ENCODE assay signal across 1 cellular context in the genomic region with DNA sequence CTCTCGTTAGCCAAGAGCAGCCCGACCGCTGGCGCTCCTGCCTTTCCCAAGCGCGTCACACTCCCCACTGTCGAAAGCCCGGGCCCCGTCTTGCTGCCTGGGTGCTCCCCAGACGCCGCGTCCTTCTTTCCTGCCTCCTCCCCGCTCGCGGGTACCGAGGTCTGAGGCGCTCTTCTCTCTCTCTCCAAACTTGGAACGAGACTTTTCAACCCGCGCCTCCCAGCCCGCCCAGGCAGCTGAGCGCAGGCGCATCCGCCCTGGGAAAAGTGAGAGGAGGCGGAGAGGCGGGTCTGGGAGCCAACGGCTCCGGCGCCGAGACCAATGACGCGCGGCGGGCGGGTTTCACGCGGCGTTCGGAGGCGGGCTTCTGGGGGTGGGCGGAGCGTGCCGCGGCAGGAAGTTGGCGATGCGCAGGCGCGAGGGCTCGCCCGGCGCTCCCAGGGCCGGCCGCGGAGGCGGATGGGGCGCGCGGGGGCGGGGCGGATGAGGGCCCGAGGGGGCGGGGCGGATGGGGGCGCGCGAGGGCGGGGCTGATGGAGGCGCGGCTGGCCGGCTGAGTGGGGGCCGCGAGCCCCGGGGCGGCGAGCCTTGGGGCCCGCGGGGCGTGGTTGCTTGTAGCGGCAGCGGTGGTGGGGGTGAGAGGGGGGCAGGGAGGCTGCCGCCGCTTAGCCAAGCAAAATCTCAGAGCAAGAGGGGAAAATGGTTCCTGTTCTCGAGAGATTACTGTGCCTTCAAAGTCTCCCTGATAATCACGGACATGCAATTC.
TF ChIP-seq lines count a peak whose summit lies in the region.

A gene (minus strand): TSS at position 268 of the 766 bp plus-strand sequence. CDS start 309 bp downstream, outside the sequence.

TF ChIP-seq in GM12878, 131 proteins besides CTCF, POLR2A, EP300 and RAD21 (continued from another document and continues in another):
- TF ChIP-seq, protein P1, sequence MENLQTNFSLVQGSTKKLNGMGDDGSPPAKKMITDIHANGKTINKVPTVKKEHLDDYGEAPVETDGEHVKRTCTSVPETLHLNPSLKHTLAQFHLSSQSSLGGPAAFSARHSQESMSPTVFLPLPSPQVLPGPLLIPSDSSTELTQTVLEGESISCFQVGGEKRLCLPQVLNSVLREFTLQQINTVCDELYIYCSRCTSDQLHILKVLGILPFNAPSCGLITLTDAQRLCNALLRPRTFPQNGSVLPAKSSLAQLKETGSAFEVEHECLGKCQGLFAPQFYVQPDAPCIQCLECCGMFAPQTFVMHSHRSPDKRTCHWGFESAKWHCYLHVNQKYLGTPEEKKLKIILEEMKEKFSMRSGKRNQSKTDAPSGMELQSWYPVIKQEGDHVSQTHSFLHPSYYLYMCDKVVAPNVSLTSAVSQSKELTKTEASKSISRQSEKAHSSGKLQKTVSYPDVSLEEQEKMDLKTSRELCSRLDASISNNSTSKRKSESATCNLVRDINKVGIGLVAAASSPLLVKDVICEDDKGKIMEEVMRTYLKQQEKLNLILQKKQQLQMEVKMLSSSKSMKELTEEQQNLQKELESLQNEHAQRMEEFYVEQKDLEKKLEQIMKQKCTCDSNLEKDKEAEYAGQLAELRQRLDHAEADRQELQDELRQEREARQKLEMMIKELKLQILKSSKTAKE (IDR thresholded peaks at IDR 0.05; ENCODE audit: low read depth, poor library complexity, severe bottlenecking): no peak
- no peak for TF ChIP-seq BCL11A (IDR thresholded peaks at IDR 0.05; ENCODE audit: low read depth, low read length)
- TF ChIP-seq NBN (IDR thresholded peaks at IDR 0.05): no peak
- TF ChIP-seq ZNF24 (IDR thresholded peaks at IDR 0.05): no peak
- TF ChIP-seq WRNIP1 (IDR thresholded peaks at IDR 0.05; ENCODE audit: borderline replicate concordance, low read depth, low read length): no peak
- TF ChIP-seq EED (IDR thresholded peaks at IDR 0.05; ENCODE audit: low read depth): no peak
- 0 out of 2 replicates have a peak, but pooled peaks have one; percentile 34 for TF ChIP-seq DPF2 (IDR thresholded peaks at IDR 0.05)
- TF ChIP-seq EGR1 (IDR thresholded peaks at IDR 0.05; ENCODE audit: borderline replicate concordance in 1 of 2, low read depth in 2 of 2, low read length in 2 of 2): peak in 1 of 2 experiments; percentile 94; a peak in 2 of 3 replicates
- TF ChIP-seq ZSCAN29 (IDR thresholded peaks at IDR 0.05): no peak
- TF ChIP-seq, protein P2, sequence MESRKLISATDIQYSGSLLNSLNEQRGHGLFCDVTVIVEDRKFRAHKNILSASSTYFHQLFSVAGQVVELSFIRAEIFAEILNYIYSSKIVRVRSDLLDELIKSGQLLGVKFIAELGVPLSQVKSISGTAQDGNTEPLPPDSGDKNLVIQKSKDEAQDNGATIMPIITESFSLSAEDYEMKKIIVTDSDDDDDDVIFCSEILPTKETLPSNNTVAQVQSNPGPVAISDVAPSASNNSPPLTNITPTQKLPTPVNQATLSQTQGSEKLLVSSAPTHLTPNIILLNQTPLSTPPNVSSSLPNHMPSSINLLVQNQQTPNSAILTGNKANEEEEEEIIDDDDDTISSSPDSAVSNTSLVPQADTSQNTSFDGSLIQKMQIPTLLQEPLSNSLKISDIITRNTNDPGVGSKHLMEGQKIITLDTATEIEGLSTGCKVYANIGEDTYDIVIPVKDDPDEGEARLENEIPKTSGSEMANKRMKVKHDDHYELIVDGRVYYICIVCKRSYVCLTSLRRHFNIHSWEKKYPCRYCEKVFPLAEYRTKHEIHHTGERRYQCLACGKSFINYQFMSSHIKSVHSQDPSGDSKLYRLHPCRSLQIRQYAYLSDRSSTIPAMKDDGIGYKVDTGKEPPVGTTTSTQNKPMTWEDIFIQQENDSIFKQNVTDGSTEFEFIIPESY (IDR thresholded peaks at IDR 0.05): no peak
- TF ChIP-seq SMARCA5 (IDR thresholded peaks at IDR 0.05): no peak
- TF ChIP-seq, protein P3, sequence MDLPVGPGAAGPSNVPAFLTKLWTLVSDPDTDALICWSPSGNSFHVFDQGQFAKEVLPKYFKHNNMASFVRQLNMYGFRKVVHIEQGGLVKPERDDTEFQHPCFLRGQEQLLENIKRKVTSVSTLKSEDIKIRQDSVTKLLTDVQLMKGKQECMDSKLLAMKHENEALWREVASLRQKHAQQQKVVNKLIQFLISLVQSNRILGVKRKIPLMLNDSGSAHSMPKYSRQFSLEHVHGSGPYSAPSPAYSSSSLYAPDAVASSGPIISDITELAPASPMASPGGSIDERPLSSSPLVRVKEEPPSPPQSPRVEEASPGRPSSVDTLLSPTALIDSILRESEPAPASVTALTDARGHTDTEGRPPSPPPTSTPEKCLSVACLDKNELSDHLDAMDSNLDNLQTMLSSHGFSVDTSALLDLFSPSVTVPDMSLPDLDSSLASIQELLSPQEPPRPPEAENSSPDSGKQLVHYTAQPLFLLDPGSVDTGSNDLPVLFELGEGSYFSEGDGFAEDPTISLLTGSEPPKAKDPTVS (IDR thresholded peaks at IDR 0.05; ENCODE audit: low read depth, low read length): no peak
- no peak for TF ChIP-seq RB1 (IDR thresholded peaks at IDR 0.05; ENCODE audit: borderline replicate concordance)
- TF ChIP-seq KLF5 (IDR thresholded peaks at IDR 0.05; ENCODE audit: partially characterized antibody): peak; percentile 46
- no peak for TF ChIP-seq ETV6 (conservative IDR thresholded peaks at IDR 0.05 in 1 of 2, IDR thresholded peaks at IDR 0.05 in 1 of 2; ENCODE audit: borderline replicate concordance in 1 of 2, low read depth in 1 of 2)
- TF ChIP-seq, protein P4, sequence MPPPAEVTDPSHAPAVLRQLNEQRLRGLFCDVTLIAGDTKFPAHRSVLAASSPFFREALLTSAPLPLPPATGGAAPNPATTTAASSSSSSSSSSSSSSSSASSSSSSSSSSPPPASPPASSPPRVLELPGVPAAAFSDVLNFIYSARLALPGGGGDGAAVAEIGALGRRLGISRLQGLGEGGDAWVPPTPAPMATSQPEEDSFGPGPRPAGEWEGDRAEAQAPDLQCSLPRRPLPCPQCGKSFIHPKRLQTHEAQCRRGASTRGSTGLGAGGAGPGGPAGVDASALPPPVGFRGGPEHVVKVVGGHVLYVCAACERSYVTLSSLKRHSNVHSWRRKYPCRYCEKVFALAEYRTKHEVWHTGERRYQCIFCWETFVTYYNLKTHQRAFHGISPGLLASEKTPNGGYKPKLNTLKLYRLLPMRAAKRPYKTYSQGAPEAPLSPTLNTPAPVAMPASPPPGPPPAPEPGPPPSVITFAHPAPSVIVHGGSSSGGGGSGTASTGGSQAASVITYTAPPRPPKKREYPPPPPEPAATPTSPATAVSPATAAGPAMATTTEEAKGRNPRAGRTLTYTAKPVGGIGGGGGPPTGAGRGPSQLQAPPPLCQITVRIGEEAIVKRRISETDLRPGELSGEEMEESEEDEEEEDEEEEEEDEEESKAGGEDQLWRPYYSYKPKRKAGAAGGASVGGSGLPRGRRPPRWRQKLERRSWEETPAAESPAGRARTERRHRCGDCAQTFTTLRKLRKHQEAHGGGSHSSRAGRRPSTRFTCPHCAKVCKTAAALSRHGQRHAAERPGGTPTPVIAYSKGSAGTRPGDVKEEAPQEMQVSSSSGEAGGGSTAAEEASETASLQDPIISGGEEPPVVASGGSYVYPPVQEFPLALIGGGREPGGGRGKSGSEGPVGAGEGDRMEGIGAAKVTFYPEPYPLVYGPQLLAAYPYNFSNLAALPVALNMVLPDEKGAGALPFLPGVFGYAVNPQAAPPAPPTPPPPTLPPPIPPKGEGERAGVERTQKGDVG (CRISPR knock-in tag; IDR thresholded peaks at IDR 0.05): no peak
- no peak for TF ChIP-seq SREBF2 (IDR thresholded peaks at IDR 0.05; ENCODE audit: low read length)
- TF ChIP-seq, protein P5, sequence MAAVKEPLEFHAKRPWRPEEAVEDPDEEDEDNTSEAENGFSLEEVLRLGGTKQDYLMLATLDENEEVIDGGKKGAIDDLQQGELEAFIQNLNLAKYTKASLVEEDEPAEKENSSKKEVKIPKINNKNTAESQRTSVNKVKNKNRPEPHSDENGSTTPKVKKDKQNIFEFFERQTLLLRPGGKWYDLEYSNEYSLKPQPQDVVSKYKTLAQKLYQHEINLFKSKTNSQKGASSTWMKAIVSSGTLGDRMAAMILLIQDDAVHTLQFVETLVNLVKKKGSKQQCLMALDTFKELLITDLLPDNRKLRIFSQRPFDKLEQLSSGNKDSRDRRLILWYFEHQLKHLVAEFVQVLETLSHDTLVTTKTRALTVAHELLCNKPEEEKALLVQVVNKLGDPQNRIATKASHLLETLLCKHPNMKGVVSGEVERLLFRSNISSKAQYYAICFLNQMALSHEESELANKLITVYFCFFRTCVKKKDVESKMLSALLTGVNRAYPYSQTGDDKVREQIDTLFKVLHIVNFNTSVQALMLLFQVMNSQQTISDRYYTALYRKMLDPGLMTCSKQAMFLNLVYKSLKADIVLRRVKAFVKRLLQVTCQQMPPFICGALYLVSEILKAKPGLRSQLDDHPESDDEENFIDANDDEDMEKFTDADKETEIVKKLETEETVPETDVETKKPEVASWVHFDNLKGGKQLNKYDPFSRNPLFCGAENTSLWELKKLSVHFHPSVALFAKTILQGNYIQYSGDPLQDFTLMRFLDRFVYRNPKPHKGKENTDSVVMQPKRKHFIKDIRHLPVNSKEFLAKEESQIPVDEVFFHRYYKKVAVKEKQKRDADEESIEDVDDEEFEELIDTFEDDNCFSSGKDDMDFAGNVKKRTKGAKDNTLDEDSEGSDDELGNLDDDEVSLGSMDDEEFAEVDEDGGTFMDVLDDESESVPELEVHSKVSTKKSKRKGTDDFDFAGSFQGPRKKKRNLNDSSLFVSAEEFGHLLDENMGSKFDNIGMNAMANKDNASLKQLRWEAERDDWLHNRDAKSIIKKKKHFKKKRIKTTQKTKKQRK (IDR thresholded peaks at IDR 0.05; ENCODE audit: low read depth, low read length): no peak
- TF ChIP-seq, protein P6, sequence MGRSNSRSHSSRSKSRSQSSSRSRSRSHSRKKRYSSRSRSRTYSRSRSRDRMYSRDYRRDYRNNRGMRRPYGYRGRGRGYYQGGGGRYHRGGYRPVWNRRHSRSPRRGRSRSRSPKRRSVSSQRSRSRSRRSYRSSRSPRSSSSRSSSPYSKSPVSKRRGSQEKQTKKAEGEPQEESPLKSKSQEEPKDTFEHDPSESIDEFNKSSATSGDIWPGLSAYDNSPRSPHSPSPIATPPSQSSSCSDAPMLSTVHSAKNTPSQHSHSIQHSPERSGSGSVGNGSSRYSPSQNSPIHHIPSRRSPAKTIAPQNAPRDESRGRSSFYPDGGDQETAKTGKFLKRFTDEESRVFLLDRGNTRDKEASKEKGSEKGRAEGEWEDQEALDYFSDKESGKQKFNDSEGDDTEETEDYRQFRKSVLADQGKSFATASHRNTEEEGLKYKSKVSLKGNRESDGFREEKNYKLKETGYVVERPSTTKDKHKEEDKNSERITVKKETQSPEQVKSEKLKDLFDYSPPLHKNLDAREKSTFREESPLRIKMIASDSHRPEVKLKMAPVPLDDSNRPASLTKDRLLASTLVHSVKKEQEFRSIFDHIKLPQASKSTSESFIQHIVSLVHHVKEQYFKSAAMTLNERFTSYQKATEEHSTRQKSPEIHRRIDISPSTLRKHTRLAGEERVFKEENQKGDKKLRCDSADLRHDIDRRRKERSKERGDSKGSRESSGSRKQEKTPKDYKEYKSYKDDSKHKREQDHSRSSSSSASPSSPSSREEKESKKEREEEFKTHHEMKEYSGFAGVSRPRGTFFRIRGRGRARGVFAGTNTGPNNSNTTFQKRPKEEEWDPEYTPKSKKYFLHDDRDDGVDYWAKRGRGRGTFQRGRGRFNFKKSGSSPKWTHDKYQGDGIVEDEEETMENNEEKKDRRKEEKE (IDR thresholded peaks at IDR 0.05): no peak
- TF ChIP-seq BMI1 (IDR thresholded peaks at IDR 0.05; ENCODE audit: borderline replicate concordance): no peak
- TF ChIP-seq RBBP5 (conservative IDR thresholded peaks at IDR 0.05): no peak
- peak; percentile 26; the same call in 1 of the 2 replicates for TF ChIP-seq YY1 (IDR thresholded peaks at IDR 0.05; ENCODE audit: low read depth, low read length)
- TF ChIP-seq KDM1A (IDR thresholded peaks at IDR 0.05; ENCODE audit: borderline replicate concordance): no peak
- TF ChIP-seq CHD2 (IDR thresholded peaks at IDR 0.05; ENCODE audit: borderline replicate concordance, low read depth, low read length): peak; percentile 85
- no peak for TF ChIP-seq STAT1 (conservative IDR thresholded peaks at IDR 0.05)
- TF ChIP-seq, protein P7, sequence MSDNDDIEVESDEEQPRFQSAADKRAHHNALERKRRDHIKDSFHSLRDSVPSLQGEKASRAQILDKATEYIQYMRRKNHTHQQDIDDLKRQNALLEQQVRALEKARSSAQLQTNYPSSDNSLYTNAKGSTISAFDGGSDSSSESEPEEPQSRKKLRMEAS (IDR thresholded peaks at IDR 0.05; ENCODE audit: low read depth, low read length): no peak
- no peak for TF ChIP-seq MYB (IDR thresholded peaks at IDR 0.05; ENCODE audit: borderline replicate concordance, low read depth, low read length)
- 0 out of 2 replicates have a peak, but pooled peaks have one; percentile 43 for TF ChIP-seq PML (IDR thresholded peaks at IDR 0.05; ENCODE audit: low read length)
- TF ChIP-seq NFXL1 (IDR thresholded peaks at IDR 0.05; ENCODE audit: borderline replicate concordance): no peak
- no peak for TF ChIP-seq NR2C1 (IDR thresholded peaks at IDR 0.05)
- no peak for TF ChIP-seq JUND (IDR thresholded peaks at IDR 0.05; ENCODE audit: low read depth, low read length)
- no peak for TF ChIP-seq MYC (IDR thresholded peaks at IDR 0.05; ENCODE audit: insufficient read depth, insufficient read length, insufficient replicate concordance, low read length, severe bottlenecking)
- TF ChIP-seq FOXM1 (IDR thresholded peaks at IDR 0.05; ENCODE audit: low read depth, low read length): no peak
- TF ChIP-seq, protein P8, sequence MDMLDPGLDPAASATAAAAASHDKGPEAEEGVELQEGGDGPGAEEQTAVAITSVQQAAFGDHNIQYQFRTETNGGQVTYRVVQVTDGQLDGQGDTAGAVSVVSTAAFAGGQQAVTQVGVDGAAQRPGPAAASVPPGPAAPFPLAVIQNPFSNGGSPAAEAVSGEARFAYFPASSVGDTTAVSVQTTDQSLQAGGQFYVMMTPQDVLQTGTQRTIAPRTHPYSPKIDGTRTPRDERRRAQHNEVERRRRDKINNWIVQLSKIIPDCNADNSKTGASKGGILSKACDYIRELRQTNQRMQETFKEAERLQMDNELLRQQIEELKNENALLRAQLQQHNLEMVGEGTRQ (IDR thresholded peaks at IDR 0.05; ENCODE audit: borderline replicate concordance, low read depth, low read length): no peak
- TF ChIP-seq, protein P9, sequence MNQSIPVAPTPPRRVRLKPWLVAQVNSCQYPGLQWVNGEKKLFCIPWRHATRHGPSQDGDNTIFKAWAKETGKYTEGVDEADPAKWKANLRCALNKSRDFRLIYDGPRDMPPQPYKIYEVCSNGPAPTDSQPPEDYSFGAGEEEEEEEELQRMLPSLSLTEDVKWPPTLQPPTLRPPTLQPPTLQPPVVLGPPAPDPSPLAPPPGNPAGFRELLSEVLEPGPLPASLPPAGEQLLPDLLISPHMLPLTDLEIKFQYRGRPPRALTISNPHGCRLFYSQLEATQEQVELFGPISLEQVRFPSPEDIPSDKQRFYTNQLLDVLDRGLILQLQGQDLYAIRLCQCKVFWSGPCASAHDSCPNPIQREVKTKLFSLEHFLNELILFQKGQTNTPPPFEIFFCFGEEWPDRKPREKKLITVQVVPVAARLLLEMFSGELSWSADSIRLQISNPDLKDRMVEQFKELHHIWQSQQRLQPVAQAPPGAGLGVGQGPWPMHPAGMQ (IDR thresholded peaks at IDR 0.05; ENCODE audit: borderline replicate concordance): no peak
- TF ChIP-seq MEF2A (IDR thresholded peaks at IDR 0.05; ENCODE audit: insufficient read depth, low read depth, low read length): no peak
- TF ChIP-seq RELA (IDR thresholded peaks at IDR 0.05; ENCODE audit: borderline replicate concordance, partially characterized antibody): no peak
- no peak for TF ChIP-seq HCFC1 (IDR thresholded peaks at IDR 0.05; ENCODE audit: low read length)
- no peak for TF ChIP-seq CBFB (IDR thresholded peaks at IDR 0.05; ENCODE audit: low read depth)
